17 cellular contexts compared by ENCODE assay signal in the genomic region with DNA sequence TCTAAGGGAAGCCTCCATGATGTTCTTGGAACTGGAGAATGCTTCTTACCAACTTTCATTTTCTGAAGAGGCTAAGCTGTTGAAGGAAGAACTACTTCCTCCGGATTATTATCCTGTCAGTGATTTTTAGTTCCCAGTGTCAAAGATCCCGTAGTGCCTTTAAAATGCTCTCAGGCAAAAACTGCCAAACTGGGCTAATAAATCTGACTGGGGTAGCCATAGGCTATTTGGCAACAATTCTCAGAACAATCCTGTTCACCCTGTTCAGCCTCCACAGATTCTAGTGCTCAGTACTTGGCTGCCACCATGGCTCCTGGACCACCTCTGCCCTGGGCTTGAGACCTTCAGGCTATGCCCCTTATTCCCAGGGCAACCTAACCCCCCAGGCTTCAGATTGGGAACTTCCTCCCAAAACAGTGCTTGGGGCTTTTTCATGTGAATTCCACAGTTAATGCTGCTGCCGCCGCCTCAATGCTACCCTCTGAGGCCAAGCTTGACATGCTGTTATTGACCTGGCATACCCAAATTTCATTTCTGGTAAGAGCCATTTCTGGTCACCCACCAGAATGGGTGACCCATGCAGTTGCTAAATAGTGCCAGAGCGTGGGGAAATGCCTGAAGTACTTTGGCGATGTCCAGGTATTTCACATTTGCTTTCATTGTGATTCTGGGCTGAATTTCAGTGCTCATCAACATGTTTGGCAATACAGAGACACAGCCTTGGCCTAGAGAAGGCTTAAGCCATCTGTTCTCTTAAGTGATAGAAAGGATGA.
DNase-seq lines count a peak whose midpoint lies in the region; ATAC-seq and TF ChIP-seq lines count a peak whose summit lies in the region.
"Had no signal": no experiment of that assay in that cellular context is flagged by ENCODE, and none has a peak within 500 bp of the region (broad histone marks: within the 10 kb centered on the region; RNA-seq: fewer than 3 reads in every experiment).

No MANE protein-coding gene starts in this region.

- H3K36me3 ChIP-seq in breast epithelium, result no peaks in the 10 kb centered on the region
- no peaks in the 10 kb centered on the region for H3K36me3 ChIP-seq in mucosa of descending colon (ENCODE audit: low read depth)
- H3K36me3 ChIP-seq in aorta (ENCODE audit: control insufficient read depth in 1 of 2, insufficient read depth in 2 of 2, low read length in 1 of 2), result no peaks in the 10 kb centered on the region
- H3K36me3 ChIP-seq: heart right ventricle, thoracic aorta had no signal

- H3K4me1 ChIP-seq in breast epithelium, result peaks cover 27 to 29% of the 10 kb centered on the region in 2 donors
- peaks cover 17% of the 10 kb centered on the region for H3K4me1 ChIP-seq in mucosa of descending colon (ENCODE audit: low read depth)
- H3K4me1 ChIP-seq in aorta (ENCODE audit: control insufficient read depth in 1 of 2, insufficient read depth in 2 of 2, low read length in 2 of 2), result no peaks in the 10 kb centered on the region

- no peaks in the 10 kb centered on the region for H3K27me3 Mint-ChIP-seq in MCF 10A (ENCODE audit: insufficient read depth, unreplicated experiment)
- H3K27me3 Mint-ChIP-seq: activated naive CD8-positive, alpha-beta T cell treated with anti-CD3 and anti-CD28 coated beads for 36 hours had no signal

- peak; percentile 31 for ATAC-seq in esophagus mucosa
- ATAC-seq in mucosa of descending colon, result peak; percentile 7
- ATAC-seq in aorta (ENCODE audit: low FRiP score), result peak; percentile 41
- no peak for ATAC-seq in GM18861 (IDR thresholded peaks at IDR 0.05; ENCODE audit: unreplicated experiment)

- peak in 1 of 2 donors; percentile 53 for DNase-seq in breast epithelium (ENCODE audit: low spot score in 2 of 2)
- no peak for DNase-seq in MCF 10A (ENCODE audit: unreplicated experiment)
- DNase-seq in mucosa of descending colon, result no peak
- no peak for DNase-seq in aorta
- DNase-seq in stimulated activated CD4-positive, alpha-beta T cell treated with anti-CD3 and anti-CD28 coated beads, Interleukin-12 subunit alpha, Interleukin-12 subunit beta, amount 100 ng/mL, for 4 hours, result no peak
- DNase-seq in T-helper 2 cell, result no peak
- DNase-seq: activated naive CD8-positive, alpha-beta T cell treated with anti-CD3 and anti-CD28 coated beads for 36 hours; effector CD4-positive, alpha-beta T cell; heart right ventricle; NCI-H2081; NCI-H526; nephron progenitor cell; SIG-M5; T-helper 1 cell had no signal

- peak overlapping the region; percentile 83 to 97 for H3K27ac ChIP-seq in breast epithelium
- H3K27ac ChIP-seq in aorta (ENCODE audit: low read depth in 1 of 2, low read length in 2 of 2), result no peak overlapping the region
- H3K27ac ChIP-seq: thoracic aorta had no signal

- CTCF ChIA-PET in MCF 10A (lab: Yijun Ruan, JAX), result interaction anchor here (0.7 to 1.6 kb wide), 3 partner anchors 8 to 461 kb away, joined by 3 to 5 read pairs (median 4); no protein-coding TSS in a partner anchor

- no peak overlapping the region for H3K4me3 Mint-ChIP-seq in MCF 10A (ENCODE audit: unreplicated experiment)
- H3K4me3 Mint-ChIP-seq: activated naive CD8-positive, alpha-beta T cell treated with anti-CD3 and anti-CD28 coated beads for 36 hours; nephron progenitor cell had no signal

- H3K4me3 ChIP-seq in breast epithelium (no peak overlapping the region), mucosa of descending colon (no peak overlapping the region), aorta (ENCODE audit: low read length in 2 of 2) (no peak overlapping the region)
- H3K4me3 ChIP-seq: heart right ventricle, thoracic aorta had no signal

- H3K9me3 Mint-ChIP-seq in MCF 10A (ENCODE audit: unreplicated experiment), result no peaks in the 10 kb centered on the region

- no peaks in the 10 kb centered on the region for H3K9me3 ChIP-seq in breast epithelium
- peaks cover 4% of the 10 kb centered on the region for H3K9me3 ChIP-seq in mucosa of descending colon
- no peaks in the 10 kb centered on the region for H3K9me3 ChIP-seq in aorta (ENCODE audit: control insufficient read depth, low read length)
- H3K9me3 ChIP-seq: thoracic aorta had no signal

- H3K27me3 ChIP-seq in breast epithelium (no peaks in the 10 kb centered on the region), aorta (ENCODE audit: control insufficient read depth in 1 of 2, insufficient read depth in 2 of 2, low read length in 1 of 2) (no peaks in the 10 kb centered on the region)
- H3K27me3 ChIP-seq: heart right ventricle had no signal

- POLR2A ChIA-PET in MCF 10A (lab: Yijun Ruan, JAX), result interaction anchor here (0.6 to 1.3 kb wide), 2 partner anchors 13 to 45 kb away, joined by 3 to 4 read pairs; no protein-coding TSS in a partner anchor

- no peak overlapping the region for H3K27ac Mint-ChIP-seq in MCF 10A (ENCODE audit: low read depth, unreplicated experiment)
- H3K27ac Mint-ChIP-seq: activated naive CD8-positive, alpha-beta T cell treated with anti-CD3 and anti-CD28 coated beads for 36 hours had no signal

- no peak for TF ChIP-seq CTCF in breast epithelium (IDR thresholded peaks at IDR 0.05)
- no peak for TF ChIP-seq CTCF in MCF 10A (IDR thresholded peaks at IDR 0.05; ENCODE audit: unreplicated experiment)
- TF ChIP-seq CTCF in mucosa of descending colon (IDR thresholded peaks at IDR 0.05), result no peak

- BruUV-seq in MCF 10A (replicated peaks; lab: Mats Ljungman, UMichigan), result no TSS peak

- no peaks in the 10 kb centered on the region for H3K36me3 Mint-ChIP-seq in MCF 10A (ENCODE audit: insufficient read depth, unreplicated experiment)
- H3K36me3 Mint-ChIP-seq: activated naive CD8-positive, alpha-beta T cell treated with anti-CD3 and anti-CD28 coated beads for 36 hours had no signal

- TF ChIP-seq POLR2A in breast epithelium (IDR thresholded peaks at IDR 0.05), result no peak

- 84 to 94% methylated on average over 6 of the region's 6 CpGs for WGBS in aorta, 2 donors

- peaks cover 5% of the 10 kb centered on the region for H3K4me1 Mint-ChIP-seq in MCF 10A (ENCODE audit: insufficient read depth, unreplicated experiment)

- intact Hi-C loops in breast epithelium (cut with DNase I; ENCODE audit: low total_unique reads), result no loop called here
- intact Hi-C loops in MCF 10A (cut with micrococcal nuclease), result no loop called here
- intact Hi-C loops in mucosa of descending colon (cut with DNase I, micrococcal nuclease), result no loop called here
- intact Hi-C loops in aorta (cut with DNase I), result no loop called here

Comparison
In these comparisons a context has a peak if more than half of its experiments do, and no peak if none do; other contexts are left out.
1. H3K27ac ChIP-seq: peak in breast epithelium (2 of 2); none in aorta (0 of 2).